ENCODE assay signal across 1 cellular context in genomic region chr12:104064031-104064841, GRCh38.
A peak's percentile ranks its signal among the peaks of the same experiment; 100 is the strongest.
TF ChIP-seq lines count a peak whose summit lies in the region.

Gene HCFC2 (plus strand): TSS chr12:104064531. CDS start chr12:104064561, 30 bp downstream.

TF ChIP-seq in HepG2, 621 proteins besides CTCF, POLR2A, EP300 and RAD21 (continued from another document and continues in another):
- TF ChIP-seq ZBTB10 (CRISPR knock-in tag; IDR thresholded peaks at IDR 0.05; ENCODE audit: borderline replicate concordance) (no peak), POGK (CRISPR knock-in tag; conservative IDR thresholded peaks at IDR 0.05) (peak; percentile 77), SATB2 (CRISPR knock-in tag; IDR thresholded peaks at IDR 0.05) (no peak), MAFK (conservative IDR thresholded peaks at IDR 0.05 in 1 of 2, IDR thresholded peaks at IDR 0.05 in 1 of 2; ENCODE audit: low read length in 2 of 2) (no peak), MATR3 (CRISPR knock-in tag; IDR thresholded peaks at IDR 0.05) (no peak), MIXL1 (CRISPR knock-in tag; IDR thresholded peaks at IDR 0.05) (no peak), THAP9 (CRISPR knock-in tag; IDR thresholded peaks at IDR 0.05; ENCODE audit: borderline replicate concordance) (peak; percentile 100), ZNF512 (CRISPR knock-in tag; IDR thresholded peaks at IDR 0.05) (no peak), ZNF543 (CRISPR knock-in tag; IDR thresholded peaks at IDR 0.05) (peak; percentile 23), MAFF (IDR thresholded peaks at IDR 0.05; ENCODE audit: low read depth, low read length) (no peak), ZFP37 (CRISPR knock-in tag; IDR thresholded peaks at IDR 0.05; ENCODE audit: borderline replicate concordance) (no peak), RFX1 (IDR thresholded peaks at IDR 0.05) (no peak), TEAD3 (CRISPR knock-in tag; optimal IDR thresholded peaks at IDR 0.05; ENCODE audit: borderline replicate concordance) (peak; percentile 51), AFF4 (CRISPR knock-in tag; IDR thresholded peaks at IDR 0.05) (no peak), SNAPC4 (CRISPR knock-in tag; IDR thresholded peaks at IDR 0.05) (0 out of 2 replicates have a peak, but pooled peaks have one; percentile 44), ZNF724P (CRISPR knock-in tag; IDR thresholded peaks at IDR 0.05; ENCODE audit: borderline replicate concordance) (peak; percentile 46; the same call in 1 of the 2 replicates), AGO1 (IDR thresholded peaks at IDR 0.05; ENCODE audit: low read depth, low read length, poor library complexity, severe bottlenecking) (peak; percentile 59), RAD51 (IDR thresholded peaks at IDR 0.05; ENCODE audit: borderline replicate concordance) (peak; percentile 87), E2F5 (CRISPR knock-in tag; conservative IDR thresholded peaks at IDR 0.05) (no peak; the same call in 1 of the 2 replicates), ZSCAN29 (CRISPR knock-in tag; conservative IDR thresholded peaks at IDR 0.05) (no peak), ZC3H4 (CRISPR knock-in tag; IDR thresholded peaks at IDR 0.05; ENCODE audit: borderline replicate concordance) (no peak), ZNF30 (CRISPR knock-in tag; IDR thresholded peaks at IDR 0.05) (no peak), RCOR2 (CRISPR knock-in tag; IDR thresholded peaks at IDR 0.05) (no peak), ZNF280D (CRISPR knock-in tag; IDR thresholded peaks at IDR 0.05) (0 out of 2 replicates have a peak, but pooled peaks have one; percentile 44), ZNF143 (CRISPR knock-in tag; IDR thresholded peaks at IDR 0.05) (peak; percentile 93), STAT5B (CRISPR knock-in tag; IDR thresholded peaks at IDR 0.05) (peak; percentile 9; the same call in 1 of the 2 replicates), MAF1 (CRISPR knock-in tag; IDR thresholded peaks at IDR 0.05; ENCODE audit: borderline replicate concordance) (no peak), ZNF230 (CRISPR knock-in tag; IDR thresholded peaks at IDR 0.05) (peak; percentile 55; the same call in 1 of the 2 replicates), ZNF441 (CRISPR knock-in tag; IDR thresholded peaks at IDR 0.05; ENCODE audit: borderline replicate concordance) (peak; percentile 71), BRCA1 (CRISPR knock-in tag; IDR thresholded peaks at IDR 0.05) (no peak), ZNF333 (CRISPR knock-in tag; IDR thresholded peaks at IDR 0.05; ENCODE audit: borderline replicate concordance) (0 out of 2 replicates have a peak, but pooled peaks have one; percentile 25), MXI1 (IDR thresholded peaks at IDR 0.05; ENCODE audit: borderline replicate concordance, low read depth, low read length) (peak; percentile 76; the same call in 1 of the 3 replicates), RBM39 (IDR thresholded peaks at IDR 0.05; ENCODE audit: low read depth, low read length, poor library complexity, severe bottlenecking) (no peak), PCBP2 (optimal IDR thresholded peaks at IDR 0.05; ENCODE audit: low read depth, low read length, poor library complexity, severe bottlenecking) (no peak), NFATC3 (CRISPR knock-in tag; IDR thresholded peaks at IDR 0.05) (no peak), PITX1 (CRISPR knock-in tag; IDR thresholded peaks at IDR 0.05) (peak; percentile 16; the same call in 1 of the 2 replicates), ZNF7 (CRISPR knock-in tag; IDR thresholded peaks at IDR 0.05) (peak; percentile 20; the same call in 1 of the 2 replicates)
